Comparison of ENCODE assay signal across 24 cellular contexts in genomic region chr2:134406716-134407115, GRCh38.
DNase-seq lines count a peak whose midpoint lies in the region; ATAC-seq and TF ChIP-seq lines count a peak whose summit lies in the region.
"Had no signal": no experiment of that assay in that cellular context is flagged by ENCODE, and none has a peak within 500 bp of the region (broad histone marks: within the 10 kb centered on the region; RNA-seq: fewer than 3 reads in every experiment).

No MANE protein-coding gene starts in this region.

- no peaks in the 10 kb centered on the region for H4K20me1 ChIP-seq in KMS-11 (ENCODE audit: insufficient read depth)

- peak overlapping the region; percentile 14 for H3K27ac Mint-ChIP-seq in activated CD4-positive, alpha-beta T cell treated with anti-CD3 and anti-CD28 coated beads, Interleukin-2, amount 10 ng/mL, durations not matched to agents 7 days and 5 days
- no peak overlapping the region for H3K27ac Mint-ChIP-seq in activated CD4-positive, alpha-beta T cell treated with anti-CD3 and anti-CD28 coated beads for 36 hours
- peak overlapping the region; percentile 26 for H3K27ac Mint-ChIP-seq in activated B cell treated with CpG ODN at 0.5 μM for 24 hours
- peak overlapping the region; percentile 14 for H3K27ac Mint-ChIP-seq in stimulated activated memory B cell treated with anti-CD40 and anti-IgM and Interleukin-4, amounts not matched to agents 10 μg/mL and 1 μg/mL and 100 μg/mL, for 72 hours
- no peak overlapping the region for H3K27ac Mint-ChIP-seq in activated CD8-positive, alpha-beta memory T cell treated with anti-CD3 and anti-CD28 coated beads, Interleukin-2, amount 10 ng/mL, durations not matched to agents 7 days and 5 days
- no peak overlapping the region for H3K27ac Mint-ChIP-seq in activated naive CD4-positive, alpha-beta T cell treated with anti-CD3 and anti-CD28 coated beads for 36 hours
- H3K27ac Mint-ChIP-seq: mesothelial cell of epicardium had no signal

- CTCF ChIA-PET in activated CD4-positive, alpha-beta T cell treated with anti-CD3 and anti-CD28 coated beads, Interleukin-2, amount 10 ng/mL, durations not matched to agents 7 days and 5 days (lab: Charles Lee) = no interaction called here
- CTCF ChIA-PET in activated CD4-positive, alpha-beta T cell treated with anti-CD3 and anti-CD28 coated beads for 36 hours (lab: Charles Lee) = interaction anchor here (0.6 to 0.9 kb wide), 3 partner anchors 10 to 66 kb away, joined by 3 read pairs; no protein-coding TSS in a partner anchor
- CTCF ChIA-PET in activated B cell treated with CpG ODN at 0.5 μM for 24 hours (lab: Charles Lee) = interaction anchor here (0.7 to 1.6 kb wide), 3 partner anchors 161 to 525 kb away, joined by 3 to 4 read pairs (median 4); no protein-coding TSS in a partner anchor
- CTCF ChIA-PET in activated CD8-positive, alpha-beta memory T cell treated with anti-CD3 and anti-CD28 coated beads, Interleukin-2, amount 10 ng/mL, durations not matched to agents 7 days and 5 days (lab: Charles Lee) = interaction anchor here (1.3 to 1.5 kb wide), 2 partner anchors 11 to 288 kb away, joined by 3 to 5 read pairs; no protein-coding TSS in a partner anchor
- CTCF ChIA-PET in activated naive CD4-positive, alpha-beta T cell treated with anti-CD3 and anti-CD28 coated beads for 36 hours (lab: Charles Lee) = interaction anchor here (0.6 to 0.7 kb wide), 4 partner anchors 44 to 520 kb away, joined by 3 to 7 read pairs (median 4); no protein-coding TSS in a partner anchor

- DNase-seq in activated CD4-positive, alpha-beta T cell treated with anti-CD3 and anti-CD28 coated beads, Interleukin-2, amount 10 ng/mL, durations not matched to agents 7 days and 5 days = no peak
- no peak for DNase-seq in activated CD4-positive, alpha-beta T cell treated with anti-CD3 and anti-CD28 coated beads for 36 hours
- DNase-seq in activated B cell treated with CpG ODN at 0.5 μM for 24 hours = no peak
- DNase-seq in activated CD8-positive, alpha-beta memory T cell treated with anti-CD3 and anti-CD28 coated beads, Interleukin-2, amount 10 ng/mL, durations not matched to agents 7 days and 5 days = no peak
- DNase-seq in NK-92 treated with Interleukin-12 subunit alpha and Interleukin-12 subunit beta, amount 100 ng/mL, for 24 hours (lab: John Stamatoyannopoulos, UW) = no peak
- no peak for DNase-seq in activated naive CD4-positive, alpha-beta T cell treated with anti-CD3 and anti-CD28 coated beads for 36 hours
- DNase-seq: activated CD4-positive, CD25-positive, alpha-beta regulatory T cell treated with anti-CD3 and anti-CD28 coated beads, Interleukin-2, amount 50 U/mL, for 72 hours; activated CD8-positive, alpha-beta memory T cell treated with anti-CD3 and anti-CD28 coated beads for 24 hours; activated gamma-delta T cell treated with Interleukin-2 at 50 U/mL for 16 hours; activated T-cell treated with anti-CD3 and anti-CD28 coated beads, Interleukin-2, amount 50 U/mL, for 1 hour; GM23248; left lung; naive thymus-derived CD4-positive, alpha-beta T cell; NCI-H1436; NCI-H2107; NCI-H446; Peyer's patch; stimulated activated naive CD4-positive, alpha-beta T cell treated with Interleukin-2 at 50 U/mL for 16 hours had no signal

- H3K36me3 ChIP-seq in KMS-11 (ENCODE audit: insufficient read depth) = no peaks in the 10 kb centered on the region
- H3K36me3 ChIP-seq: thoracic aorta had no signal

- no peaks in the 10 kb centered on the region for H3K27me3 Mint-ChIP-seq in activated CD4-positive, alpha-beta T cell treated with anti-CD3 and anti-CD28 coated beads, Interleukin-2, amount 10 ng/mL, durations not matched to agents 7 days and 5 days
- no peaks in the 10 kb centered on the region for H3K27me3 Mint-ChIP-seq in activated CD4-positive, alpha-beta T cell treated with anti-CD3 and anti-CD28 coated beads for 36 hours
- H3K27me3 Mint-ChIP-seq in activated B cell treated with CpG ODN at 0.5 μM for 24 hours = no peaks in the 10 kb centered on the region
- H3K27me3 Mint-ChIP-seq in stimulated activated memory B cell treated with anti-CD40 and anti-IgM and Interleukin-4, amounts not matched to agents 10 μg/mL and 1 μg/mL and 100 μg/mL, for 72 hours = no peaks in the 10 kb centered on the region
- H3K27me3 Mint-ChIP-seq in activated CD8-positive, alpha-beta memory T cell treated with anti-CD3 and anti-CD28 coated beads, Interleukin-2, amount 10 ng/mL, durations not matched to agents 7 days and 5 days = no peaks in the 10 kb centered on the region
- no peaks in the 10 kb centered on the region for H3K27me3 Mint-ChIP-seq in activated naive CD4-positive, alpha-beta T cell treated with anti-CD3 and anti-CD28 coated beads for 36 hours (ENCODE audit: low read depth)
- H3K27me3 Mint-ChIP-seq: brain; naive thymus-derived CD4-positive, alpha-beta T cell had no signal

- no peak for ATAC-seq in activated CD4-positive, alpha-beta T cell treated with anti-CD3 and anti-CD28 coated beads for 36 hours
- ATAC-seq in activated B cell treated with CpG ODN at 0.5 μM for 24 hours (ENCODE audit: low read depth) = no peak
- no peak for ATAC-seq in stimulated activated memory B cell treated with anti-CD40 and anti-IgM and Interleukin-4, amounts not matched to agents 10 μg/mL and 1 μg/mL and 100 μg/mL, for 72 hours
- no peak for ATAC-seq in activated CD8-positive, alpha-beta memory T cell treated with anti-CD3 and anti-CD28 coated beads, Interleukin-2, amount 10 ng/mL, durations not matched to agents 7 days and 5 days
- ATAC-seq: naive thymus-derived CD4-positive, alpha-beta T cell had no signal

- intact Hi-C loops in activated CD4-positive, alpha-beta T cell treated with anti-CD3 and anti-CD28 coated beads for 36 hours (cut with DNase I, micrococcal nuclease) = no loop called here
- intact Hi-C loops in activated B cell treated with CpG ODN at 0.5 μM for 24 hours (cut with micrococcal nuclease) = no loop called here
- intact Hi-C loops in activated naive CD4-positive, alpha-beta T cell treated with anti-CD3 and anti-CD28 coated beads for 36 hours (cut with micrococcal nuclease) = no loop called here

- peaks cover 35% of the 10 kb centered on the region for H3K4me1 Mint-ChIP-seq in activated CD4-positive, alpha-beta T cell treated with anti-CD3 and anti-CD28 coated beads, Interleukin-2, amount 10 ng/mL, durations not matched to agents 7 days and 5 days
- H3K4me1 Mint-ChIP-seq in activated CD4-positive, alpha-beta T cell treated with anti-CD3 and anti-CD28 coated beads for 36 hours = peaks cover 41% of the 10 kb centered on the region
- peaks cover 52% of the 10 kb centered on the region for H3K4me1 Mint-ChIP-seq in activated B cell treated with CpG ODN at 0.5 μM for 24 hours
- peaks cover 49% of the 10 kb centered on the region for H3K4me1 Mint-ChIP-seq in stimulated activated memory B cell treated with anti-CD40 and anti-IgM and Interleukin-4, amounts not matched to agents 10 μg/mL and 1 μg/mL and 100 μg/mL, for 72 hours
- H3K4me1 Mint-ChIP-seq in activated CD8-positive, alpha-beta memory T cell treated with anti-CD3 and anti-CD28 coated beads, Interleukin-2, amount 10 ng/mL, durations not matched to agents 7 days and 5 days = peaks cover 35% of the 10 kb centered on the region
- peaks cover 13% of the 10 kb centered on the region for H3K4me1 Mint-ChIP-seq in activated naive CD4-positive, alpha-beta T cell treated with anti-CD3 and anti-CD28 coated beads for 36 hours (ENCODE audit: low read depth)

- H3K4me2 ChIP-seq in KMS-11 = peak overlapping the region; percentile 91; the same call in 1 of the 2 replicates

- no peaks in the 10 kb centered on the region for H3K9me3 Mint-ChIP-seq in activated CD4-positive, alpha-beta T cell treated with anti-CD3 and anti-CD28 coated beads, Interleukin-2, amount 10 ng/mL, durations not matched to agents 7 days and 5 days
- H3K9me3 Mint-ChIP-seq in activated CD4-positive, alpha-beta T cell treated with anti-CD3 and anti-CD28 coated beads for 36 hours (ENCODE audit: low read depth) = no peaks in the 10 kb centered on the region
- H3K9me3 Mint-ChIP-seq in activated B cell treated with CpG ODN at 0.5 μM for 24 hours = no peaks in the 10 kb centered on the region
- H3K9me3 Mint-ChIP-seq in stimulated activated memory B cell treated with anti-CD40 and anti-IgM and Interleukin-4, amounts not matched to agents 10 μg/mL and 1 μg/mL and 100 μg/mL, for 72 hours = no peaks in the 10 kb centered on the region
- no peaks in the 10 kb centered on the region for H3K9me3 Mint-ChIP-seq in activated CD8-positive, alpha-beta memory T cell treated with anti-CD3 and anti-CD28 coated beads, Interleukin-2, amount 10 ng/mL, durations not matched to agents 7 days and 5 days (ENCODE audit: low read depth)
- H3K9me3 Mint-ChIP-seq in activated naive CD4-positive, alpha-beta T cell treated with anti-CD3 and anti-CD28 coated beads for 36 hours = no peaks in the 10 kb centered on the region
- H3K9me3 Mint-ChIP-seq: brain; mesothelial cell of epicardium; naive thymus-derived CD4-positive, alpha-beta T cell had no signal

- no peak overlapping the region for H3K4me3 ChIP-seq in KMS-11 (IDR thresholded peaks at IDR 0.05; ENCODE audit: insufficient read depth, low read depth, low read length)
- H3K4me3 ChIP-seq: GM23248, left lung, Peyer's patch, thoracic aorta had no signal

- H3K4me3 Mint-ChIP-seq in activated CD4-positive, alpha-beta T cell treated with anti-CD3 and anti-CD28 coated beads, Interleukin-2, amount 10 ng/mL, durations not matched to agents 7 days and 5 days = no peak overlapping the region
- no peak overlapping the region for H3K4me3 Mint-ChIP-seq in activated CD4-positive, alpha-beta T cell treated with anti-CD3 and anti-CD28 coated beads for 36 hours
- no peak overlapping the region for H3K4me3 Mint-ChIP-seq in activated B cell treated with CpG ODN at 0.5 μM for 24 hours
- H3K4me3 Mint-ChIP-seq in stimulated activated memory B cell treated with anti-CD40 and anti-IgM and Interleukin-4, amounts not matched to agents 10 μg/mL and 1 μg/mL and 100 μg/mL, for 72 hours = no peak overlapping the region
- H3K4me3 Mint-ChIP-seq in activated CD8-positive, alpha-beta memory T cell treated with anti-CD3 and anti-CD28 coated beads, Interleukin-2, amount 10 ng/mL, durations not matched to agents 7 days and 5 days = no peak overlapping the region
- H3K4me3 Mint-ChIP-seq in activated naive CD4-positive, alpha-beta T cell treated with anti-CD3 and anti-CD28 coated beads for 36 hours = no peak overlapping the region
- H3K4me3 Mint-ChIP-seq: brain; mesothelial cell of epicardium; naive thymus-derived CD4-positive, alpha-beta T cell had no signal

- H3K79me2 ChIP-seq in KMS-11 (ENCODE audit: insufficient read depth, low read depth) = peaks cover 8% of the 10 kb centered on the region; the same call in 1 of the 2 replicates

- H3K36me3 Mint-ChIP-seq in activated CD4-positive, alpha-beta T cell treated with anti-CD3 and anti-CD28 coated beads, Interleukin-2, amount 10 ng/mL, durations not matched to agents 7 days and 5 days (ENCODE audit: low read depth) = peaks cover 17% of the 10 kb centered on the region
- H3K36me3 Mint-ChIP-seq in activated CD4-positive, alpha-beta T cell treated with anti-CD3 and anti-CD28 coated beads for 36 hours (ENCODE audit: low read depth) = peaks cover 4% of the 10 kb centered on the region
- peaks cover 66% of the 10 kb centered on the region for H3K36me3 Mint-ChIP-seq in activated B cell treated with CpG ODN at 0.5 μM for 24 hours (ENCODE audit: low read depth)
- peaks cover 30% of the 10 kb centered on the region for H3K36me3 Mint-ChIP-seq in stimulated activated memory B cell treated with anti-CD40 and anti-IgM and Interleukin-4, amounts not matched to agents 10 μg/mL and 1 μg/mL and 100 μg/mL, for 72 hours
- peaks cover 6% of the 10 kb centered on the region for H3K36me3 Mint-ChIP-seq in activated CD8-positive, alpha-beta memory T cell treated with anti-CD3 and anti-CD28 coated beads, Interleukin-2, amount 10 ng/mL, durations not matched to agents 7 days and 5 days
- H3K36me3 Mint-ChIP-seq in activated naive CD4-positive, alpha-beta T cell treated with anti-CD3 and anti-CD28 coated beads for 36 hours (ENCODE audit: low read depth) = peaks cover 4% of the 10 kb centered on the region

- H3K4me1 ChIP-seq in KMS-11 (ENCODE audit: low read depth, poor library complexity, severe bottlenecking) = peaks cover 79% of the 10 kb centered on the region

- POLR2A ChIA-PET in activated CD4-positive, alpha-beta T cell treated with anti-CD3 and anti-CD28 coated beads, Interleukin-2, amount 10 ng/mL, durations not matched to agents 7 days and 5 days (lab: Charles Lee) = no interaction called here
- POLR2A ChIA-PET in activated CD4-positive, alpha-beta T cell treated with anti-CD3 and anti-CD28 coated beads for 36 hours (lab: Charles Lee) = no interaction called here
- POLR2A ChIA-PET in activated B cell treated with CpG ODN at 0.5 μM for 24 hours (lab: Charles Lee) = interaction anchor here (0.8 kb wide), 1 partner anchor 243 kb away, joined by 3 read pairs; no protein-coding TSS in a partner anchor

- H3K9ac ChIP-seq in KMS-11 = no peak overlapping the region
- H3K9ac ChIP-seq: GM23248 had no signal

- TF ChIP-seq CTCF in KMS-11 (conservative IDR thresholded peaks at IDR 0.05; ENCODE audit: low read depth, low read length) = no peak
- no peak for TF ChIP-seq CTCF in activated B cell treated with CpG ODN at 0.5 μM for 24 hours (IDR thresholded peaks at IDR 0.05)

- no peaks in the 10 kb centered on the region for H3K27me3 ChIP-seq in KMS-11 (ENCODE audit: insufficient read depth, low read depth)
- H3K27me3 ChIP-seq: left lung, Peyer's patch had no signal

- H3K27ac ChIP-seq in KMS-11 = peak overlapping the region; percentile 62
- H3K27ac ChIP-seq: 22Rv1, left lung, Peyer's patch, thoracic aorta had no signal

- no peak overlapping the region for H2AFZ ChIP-seq in KMS-11 (ENCODE audit: low read depth)
- H2AFZ ChIP-seq: GM23248 had no signal

Comparison
In these comparisons a context has a peak if more than half of its experiments do, and no peak if none do; other contexts are left out.
1. H3K27ac Mint-ChIP-seq: peak in activated CD4-positive, alpha-beta T cell treated with anti-CD3 and anti-CD28 coated beads, Interleukin-2, amount 10 ng/mL, durations not matched to agents 7 days and 5 days (single experiment), activated B cell treated with CpG ODN at 0.5 μM for 24 hours (single experiment) and stimulated activated memory B cell treated with anti-CD40 and anti-IgM and Interleukin-4, amounts not matched to agents 10 μg/mL and 1 μg/mL and 100 μg/mL, for 72 hours (single experiment); none in activated CD4-positive, alpha-beta T cell treated with anti-CD3 and anti-CD28 coated beads for 36 hours (single experiment), activated CD8-positive, alpha-beta memory T cell treated with anti-CD3 and anti-CD28 coated beads, Interleukin-2, amount 10 ng/mL, durations not matched to agents 7 days and 5 days (single experiment) and activated naive CD4-positive, alpha-beta T cell treated with anti-CD3 and anti-CD28 coated beads for 36 hours (single experiment).